Comparison of ENCODE assay signal across 24 cellular contexts in the genomic region with DNA sequence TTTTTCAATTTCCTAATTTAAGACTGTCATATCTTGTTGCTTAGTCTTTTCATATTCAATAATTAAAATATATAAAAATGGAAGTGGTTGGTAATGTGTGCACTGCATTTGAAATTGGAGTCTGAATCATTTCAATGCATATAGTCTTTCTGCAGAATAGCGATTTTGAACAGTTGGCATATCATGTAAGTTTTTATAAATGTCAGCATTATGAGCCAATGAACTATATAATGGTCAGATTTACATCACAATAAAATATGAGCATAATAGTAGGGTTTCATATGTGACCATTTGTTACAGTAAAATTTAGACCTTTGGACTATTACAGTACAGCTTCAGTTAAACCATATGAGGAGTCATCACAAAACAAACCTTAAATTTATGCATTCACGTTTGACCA. TPM values are rescaled to one million over a fixed set of nuclear protein-coding genes. Genes with fewer than 3 reads are reported as not detected.
"Had no signal": no experiment of that assay in that cellular context is flagged by ENCODE, and none has a peak within 500 bp of the region (broad histone marks: within the 10 kb centered on the region; RNA-seq: fewer than 3 reads in every experiment).

No MANE protein-coding gene starts in this region.

- H3K36me3 ChIP-seq: colonic mucosa, thyroid gland had no signal

- H3K9me3 ChIP-seq: colonic mucosa, heart left ventricle, sigmoid colon, suprapubic skin, thyroid gland had no signal

- H3K36me3 Mint-ChIP-seq: natural killer cell had no signal

- H3K4me3 Mint-ChIP-seq: natural killer cell, neural crest cell had no signal

- H3K9me3 Mint-ChIP-seq: neural crest cell, type B pancreatic cell had no signal

- H3K27ac Mint-ChIP-seq: natural killer cell, type B pancreatic cell had no signal

- H3K4me1 ChIP-seq: colonic mucosa had no signal

- H3K27me3 ChIP-seq: colonic mucosa, dorsolateral prefrontal cortex, heart left ventricle, sigmoid colon, suprapubic skin, thyroid gland had no signal

- H3K27ac ChIP-seq: dorsolateral prefrontal cortex, heart left ventricle, thyroid gland had no signal

- H3K4me3 ChIP-seq: colonic mucosa, sigmoid colon, thyroid gland had no signal

- DNase-seq: colonic mucosa; dorsolateral prefrontal cortex; effector CD8-positive, alpha-beta T cell; heart left ventricle; hypothalamus; mammary epithelial cell; natural killer cell; posterior cingulate gyrus; sigmoid colon; small intestine; stimulated activated CD4-positive, alpha-beta T cell treated with anti-CD3 and anti-CD28 coated beads, Interleukin-2, amount 100 ng/mL, for 48 hours; stimulated activated naive CD8-positive, alpha-beta T cell treated with anti-CD3 and anti-CD28 coated beads, Interleukin-15, Interleukin-2, amounts not matched to agents 100 U/mL and 50 U/mL, for 24 hours; thyroid gland had no signal

- ATAC-seq: heart left ventricle; left lobe of liver; natural killer cell; stimulated activated naive CD8-positive, alpha-beta T cell treated with anti-CD3 and anti-CD28 coated beads, Interleukin-15, Interleukin-2, amounts not matched to agents 100 U/mL and 50 U/mL, for 24 hours had no signal

RNA-seq across cellular contexts. Expression of gene ADGB, which starts 50.9 kb away (rescaled TPM):
- total RNA-seq: fibroblast of lung, glomerular endothelial cell, heart left ventricle, left lobe of liver, mammary epithelial cell, mucosa of gallbladder, myocyte, natural killer cell, neural crest cell, osteocyte, pulmonary artery endothelial cell had no signal
- polyA plus RNA-seq: esophagus, fibroblast of lung, heart left ventricle, mammary epithelial cell, small intestine had no signal
